Comparison of ENCODE assay signal across 23 cellular contexts in the genomic region with DNA sequence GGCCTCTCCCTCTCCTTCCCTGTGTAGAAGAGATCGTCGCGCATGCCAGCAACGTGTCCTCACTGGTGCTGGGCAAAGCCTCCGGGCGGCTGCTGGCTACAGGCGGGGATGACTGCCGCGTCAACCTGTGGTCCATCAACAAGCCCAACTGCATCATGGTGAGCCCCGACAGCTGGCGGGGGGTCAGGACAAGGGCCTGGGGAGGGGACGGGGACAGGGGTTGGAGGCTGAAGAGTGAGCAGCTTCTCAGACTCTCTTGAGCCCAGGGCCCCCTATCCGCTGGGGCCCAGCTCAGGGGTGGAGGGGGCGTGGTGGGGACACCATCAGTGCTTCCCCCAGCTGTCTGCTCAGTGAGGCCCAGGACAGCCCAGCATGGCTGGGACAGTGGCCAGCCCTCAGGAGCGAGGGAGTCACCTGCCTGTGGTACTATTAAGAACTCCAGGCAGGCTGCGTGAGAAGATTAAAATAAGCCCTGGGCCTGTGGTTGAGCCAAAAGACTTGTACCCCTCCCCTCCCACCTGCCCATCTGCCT. TPM values are rescaled to one million over a fixed set of nuclear protein-coding genes. Genes with fewer than 3 reads are reported as not detected.
DNase-seq lines count a peak whose midpoint lies in the region; ATAC-seq and TF ChIP-seq lines count a peak whose summit lies in the region.
"Had no signal": no experiment of that assay in that cellular context is flagged by ENCODE, and none has a peak within 500 bp of the region (broad histone marks: within the 10 kb centered on the region; RNA-seq: fewer than 3 reads in every experiment).

No MANE protein-coding gene starts in this region.

- H3K4me1 ChIP-seq in BLaER1: peaks cover 92% of the 10 kb centered on the region
- peaks cover 5% of the 10 kb centered on the region for H3K4me1 ChIP-seq in mucosa of descending colon (ENCODE audit: low read depth)
- peaks cover 3 to 17% (median 6%) of the 10 kb centered on the region in 6 donors for H3K4me1 ChIP-seq in spleen

- H3K27ac ChIP-seq in BLaER1 (peak overlapping the region; percentile 86), spleen (no peak overlapping the region)
- H3K27ac ChIP-seq: stomach, tibial nerve had no signal

- no peak overlapping the region for H3K4me3 ChIP-seq in BLaER1
- no peak overlapping the region for H3K4me3 ChIP-seq in mucosa of descending colon
- no peak overlapping the region for H3K4me3 ChIP-seq in lower leg skin (ENCODE audit: low read depth, poor library complexity, severe bottlenecking)
- no peak overlapping the region for H3K4me3 ChIP-seq in spleen
- H3K4me3 ChIP-seq: stomach, tibial nerve had no signal

- peak; percentile 61 for DNase-seq in DMS 273 treated with DMSO at 0.1 percent for 48 hours (lab: John Stamatoyannopoulos, UW)
- peak; percentile 20 for DNase-seq in cerebellar cortex (ENCODE audit: low spot score)
- DNase-seq in mucosa of descending colon: peak in 2 of 3 donors; percentile 20 to 44
- DNase-seq in lower leg skin (ENCODE audit: low spot score in 2 of 2): no peak
- no peak for DNase-seq in spleen
- DNase-seq: activated CD4-positive, alpha-beta T cell treated with anti-CD3 and anti-CD28 coated beads for 4 hours; activated naive CD4-positive, alpha-beta T cell treated with Interleukin-2 at 50 U/mL for 16 hours; activated T-cell treated with anti-CD3 and anti-CD28 coated beads, Interleukin-2, amount 50 U/mL, for 72 hours; effector memory CD4-positive, alpha-beta T cell; hypothalamus; IMR-90; occipital lobe; retina; SK-N-SH; stimulated activated CD4-positive, alpha-beta T cell treated with anti-CD3 and anti-CD28 coated beads, Interleukin-12 subunit alpha, Interleukin-12 subunit beta, amount 100 ng/mL, for 4 hours; stomach; T-helper 17 cell had no signal

- TF ChIP-seq CTCF in mucosa of descending colon (IDR thresholded peaks at IDR 0.05): no peak
- no peak for TF ChIP-seq CTCF in lower leg skin (IDR thresholded peaks at IDR 0.05)
- TF ChIP-seq CTCF in spleen (IDR thresholded peaks at IDR 0.05 in 8 of 11, conservative IDR thresholded peaks at IDR 0.05 in 3 of 11): no peak

- 42 to 63% methylated on average over 14 to 16 of the region's 16 CpGs for WGBS in lower leg skin, 2 donors
- WGBS in spleen, 5 donors: 86 to 94% (median 92%) methylated on average over 11 to 16 of the region's 16 CpGs

- H3K9me3 ChIP-seq in BLaER1: no peaks in the 10 kb centered on the region
- H3K9me3 ChIP-seq in mucosa of descending colon: no peaks in the 10 kb centered on the region
- no peaks in the 10 kb centered on the region for H3K9me3 ChIP-seq in spleen
- H3K9me3 ChIP-seq: SK-N-SH, stomach, tibial nerve had no signal

- ATAC-seq in mucosa of descending colon: no peak
- ATAC-seq in HG03280 (IDR thresholded peaks at IDR 0.05; ENCODE audit: unreplicated experiment): no peak
- ATAC-seq in GM21717 (IDR thresholded peaks at IDR 0.05; ENCODE audit: unreplicated experiment): no peak
- ATAC-seq: activated T-cell treated with anti-CD3 and anti-CD28 coated beads, Interleukin-2, amount 50 U/mL, for 72 hours; T-helper 17 cell had no signal

- H3K36me3 ChIP-seq in BLaER1: peaks cover 60% of the 10 kb centered on the region
- no peaks in the 10 kb centered on the region for H3K36me3 ChIP-seq in mucosa of descending colon (ENCODE audit: low read depth)
- H3K36me3 ChIP-seq in spleen: peaks cover 0 to 77% (median 22%) of the 10 kb centered on the region in 6 donors

- 0 out of 2 replicates have a peak overlapping the region, but pooled peaks have one; percentile 77 for H3K9ac ChIP-seq in BLaER1
- H3K9ac ChIP-seq: SK-N-SH had no signal

- H3K4me2 ChIP-seq in BLaER1: peak overlapping the region; percentile 93
- H3K4me2 ChIP-seq: SK-N-SH had no signal

- H3K27me3 ChIP-seq in BLaER1 (no peaks in the 10 kb centered on the region), spleen (replicated peaks in 1 of 7) (no peaks in the 10 kb centered on the region)
- H3K27me3 ChIP-seq: stomach, tibial nerve had no signal

- no peaks in the 10 kb centered on the region for H4K20me1 ChIP-seq in BLaER1

- TF ChIP-seq POLR2A in lower leg skin (IDR thresholded peaks at IDR 0.05): no peak
- no peak for TF ChIP-seq POLR2A in spleen (IDR thresholded peaks at IDR 0.05)

- intact Hi-C loops in mucosa of descending colon (cut with DNase I, micrococcal nuclease): no loop called here
- intact Hi-C loops in lower leg skin (cut with DNase I; ENCODE audit: low total_unique reads): no loop called here
- intact Hi-C loops in spleen (cut with DNase I; ENCODE audit: low total_unique reads): no loop called here

RNA-seq across cellular contexts. Expression of gene KATNB1, which starts 6.2 kb away (rescaled TPM):
- total RNA-seq in mucosa of descending colon: 10 to 100 TPM; 12.8 to 21.1 (median 17.9) TPM
- 10 to 100 TPM; 30.6 to 54.9 (median 41.1) TPM for total RNA-seq in lower leg skin
- total RNA-seq in spleen: 10 to 100 TPM; 15.7 to 23.1 (median 18.2) TPM
- 10 to 100 TPM; 10.6 to 14.5 (median 11.2) TPM for polyA plus RNA-seq in spleen

RNA-seq across cellular contexts. Expression of gene DRC7, which starts 47.1 kb away (rescaled TPM):
- total RNA-seq in mucosa of descending colon (not detected), lower leg skin (not detected), spleen (1 to 10 TPM in 1 of 7 donors, under 1 TPM in 2, not detected in 4; 0.20 to 2.1 (median 0.60) TPM)
- polyA plus RNA-seq in spleen: under 1 TPM; 0.03 to 0.11 (median 0.06) TPM
- total RNA-seq: IMR-90, M059J, stomach had no signal
- polyA plus RNA-seq: esophagus, IMR-90, stomach had no signal

Comparison
In these comparisons a context has a peak if more than half of its experiments do, and no peak if none do; other contexts are left out.
1. DNase-seq: peak in DMS 273 treated with DMSO at 0.1 percent for 48 hours (single experiment), cerebellar cortex (single experiment) and mucosa of descending colon (2 of 3); none in lower leg skin (0 of 2) and spleen (single experiment).